Comparison of ENCODE assay signal across 1 cellular context in genomic region chr17:8186787-8187516, GRCh38.
TF ChIP-seq lines count a peak whose summit lies in the region.

No MANE protein-coding gene starts in this region.

TF ChIP-seq in K562, 482 proteins besides CTCF, POLR2A, EP300 and RAD21 (continued from another document and continues in another):
- TF ChIP-seq KDM1A (IDR thresholded peaks at IDR 0.05): no peak
- TF ChIP-seq, protein P1, sequence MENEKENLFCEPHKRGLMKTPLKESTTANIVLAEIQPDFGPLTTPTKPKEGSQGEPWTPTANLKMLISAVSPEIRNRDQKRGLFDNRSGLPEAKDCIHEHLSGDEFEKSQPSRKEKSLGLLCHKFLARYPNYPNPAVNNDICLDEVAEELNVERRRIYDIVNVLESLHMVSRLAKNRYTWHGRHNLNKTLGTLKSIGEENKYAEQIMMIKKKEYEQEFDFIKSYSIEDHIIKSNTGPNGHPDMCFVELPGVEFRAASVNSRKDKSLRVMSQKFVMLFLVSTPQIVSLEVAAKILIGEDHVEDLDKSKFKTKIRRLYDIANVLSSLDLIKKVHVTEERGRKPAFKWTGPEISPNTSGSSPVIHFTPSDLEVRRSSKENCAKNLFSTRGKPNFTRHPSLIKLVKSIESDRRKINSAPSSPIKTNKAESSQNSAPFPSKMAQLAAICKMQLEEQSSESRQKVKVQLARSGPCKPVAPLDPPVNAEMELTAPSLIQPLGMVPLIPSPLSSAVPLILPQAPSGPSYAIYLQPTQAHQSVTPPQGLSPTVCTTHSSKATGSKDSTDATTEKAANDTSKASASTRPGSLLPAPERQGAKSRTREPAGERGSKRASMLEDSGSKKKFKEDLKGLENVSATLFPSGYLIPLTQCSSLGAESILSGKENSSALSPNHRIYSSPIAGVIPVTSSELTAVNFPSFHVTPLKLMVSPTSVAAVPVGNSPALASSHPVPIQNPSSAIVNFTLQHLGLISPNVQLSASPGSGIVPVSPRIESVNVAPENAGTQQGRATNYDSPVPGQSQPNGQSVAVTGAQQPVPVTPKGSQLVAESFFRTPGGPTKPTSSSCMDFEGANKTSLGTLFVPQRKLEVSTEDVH (IDR thresholded peaks at IDR 0.05; ENCODE audit: low read depth, partially characterized antibody): no peak
- no peak for TF ChIP-seq CBX2 (IDR thresholded peaks at IDR 0.05; ENCODE audit: insufficient read depth, low read length, poor library complexity, severe bottlenecking)
- no peak for TF ChIP-seq RBBP5 (IDR thresholded peaks at IDR 0.05; ENCODE audit: borderline replicate concordance, insufficient read depth, low read length, poor library complexity, severe bottlenecking)
- no peak for TF ChIP-seq NCOR1 (IDR thresholded peaks at IDR 0.05)
- TF ChIP-seq ZNF184 (CRISPR knock-in tag; IDR thresholded peaks at IDR 0.05): no peak
- no peak for TF ChIP-seq NCOA1 (IDR thresholded peaks at IDR 0.05; ENCODE audit: low read depth)
- no peak; the same call in 1 of the 2 replicates for TF ChIP-seq MYC (IDR thresholded peaks at IDR 0.05; ENCODE audit: low read depth, low read length)
- no peak for TF ChIP-seq MYC (CRISPR knock-in tag; IDR thresholded peaks at IDR 0.05; ENCODE audit: borderline replicate concordance, low read depth)
- 0 out of 2 replicates have a peak, but pooled peaks have one; percentile 35 for TF ChIP-seq MXI1 (IDR thresholded peaks at IDR 0.05; ENCODE audit: low read depth, low read length)
- TF ChIP-seq E4F1 (CRISPR knock-in tag; IDR thresholded peaks at IDR 0.05; ENCODE audit: borderline replicate concordance): no peak
- no peak for TF ChIP-seq NR2C2 (CRISPR knock-in tag; IDR thresholded peaks at IDR 0.05)
- no peak for TF ChIP-seq NR2C2 (tag; IDR thresholded peaks at IDR 0.05)
- no peak for TF ChIP-seq MTA1 (IDR thresholded peaks at IDR 0.05; ENCODE audit: borderline replicate concordance)
- peak; percentile 36 for TF ChIP-seq L3MBTL2 (IDR thresholded peaks at IDR 0.05)
- TF ChIP-seq RNF2 (IDR thresholded peaks at IDR 0.05): peak; percentile 9; the same call in 1 of the 2 replicates
- TF ChIP-seq ARID4B (CRISPR knock-in tag; IDR thresholded peaks at IDR 0.05): no peak; the same call in 1 of the 2 replicates
- TF ChIP-seq, protein P2, sequence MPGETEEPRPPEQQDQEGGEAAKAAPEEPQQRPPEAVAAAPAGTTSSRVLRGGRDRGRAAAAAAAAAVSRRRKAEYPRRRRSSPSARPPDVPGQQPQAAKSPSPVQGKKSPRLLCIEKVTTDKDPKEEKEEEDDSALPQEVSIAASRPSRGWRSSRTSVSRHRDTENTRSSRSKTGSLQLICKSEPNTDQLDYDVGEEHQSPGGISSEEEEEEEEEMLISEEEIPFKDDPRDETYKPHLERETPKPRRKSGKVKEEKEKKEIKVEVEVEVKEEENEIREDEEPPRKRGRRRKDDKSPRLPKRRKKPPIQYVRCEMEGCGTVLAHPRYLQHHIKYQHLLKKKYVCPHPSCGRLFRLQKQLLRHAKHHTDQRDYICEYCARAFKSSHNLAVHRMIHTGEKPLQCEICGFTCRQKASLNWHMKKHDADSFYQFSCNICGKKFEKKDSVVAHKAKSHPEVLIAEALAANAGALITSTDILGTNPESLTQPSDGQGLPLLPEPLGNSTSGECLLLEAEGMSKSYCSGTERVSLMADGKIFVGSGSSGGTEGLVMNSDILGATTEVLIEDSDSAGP (CRISPR knock-in tag; IDR thresholded peaks at IDR 0.05): no peak
- TF ChIP-seq MAX (CRISPR knock-in tag; IDR thresholded peaks at IDR 0.05): no peak; the same call in 1 of the 2 replicates
- TF ChIP-seq GABPB1 (CRISPR knock-in tag; IDR thresholded peaks at IDR 0.05): peak; percentile 78
- no peak for TF ChIP-seq JUNB (CRISPR knock-in tag; conservative IDR thresholded peaks at IDR 0.05)
- TF ChIP-seq DACH1 (IDR thresholded peaks at IDR 0.05; ENCODE audit: partially characterized antibody): no peak
- TF ChIP-seq HCFC1 (IDR thresholded peaks at IDR 0.05; ENCODE audit: low read depth, low read length): peak; percentile 27; the same call in 1 of the 2 replicates
- TF ChIP-seq PRMT5 (CRISPR knock-in tag; IDR thresholded peaks at IDR 0.05): no peak
- no peak for TF ChIP-seq ZNF778 (CRISPR knock-in tag; IDR thresholded peaks at IDR 0.05)
- TF ChIP-seq, protein P3, sequence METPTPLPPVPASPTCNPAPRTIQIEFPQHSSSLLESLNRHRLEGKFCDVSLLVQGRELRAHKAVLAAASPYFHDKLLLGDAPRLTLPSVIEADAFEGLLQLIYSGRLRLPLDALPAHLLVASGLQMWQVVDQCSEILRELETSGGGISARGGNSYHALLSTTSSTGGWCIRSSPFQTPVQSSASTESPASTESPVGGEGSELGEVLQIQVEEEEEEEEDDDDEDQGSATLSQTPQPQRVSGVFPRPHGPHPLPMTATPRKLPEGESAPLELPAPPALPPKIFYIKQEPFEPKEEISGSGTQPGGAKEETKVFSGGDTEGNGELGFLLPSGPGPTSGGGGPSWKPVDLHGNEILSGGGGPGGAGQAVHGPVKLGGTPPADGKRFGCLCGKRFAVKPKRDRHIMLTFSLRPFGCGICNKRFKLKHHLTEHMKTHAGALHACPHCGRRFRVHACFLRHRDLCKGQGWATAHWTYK (CRISPR knock-in tag; IDR thresholded peaks at IDR 0.05): no peak
- TF ChIP-seq TAL1 (IDR thresholded peaks at IDR 0.05): no peak
- no peak for TF ChIP-seq SRSF1 (IDR thresholded peaks at IDR 0.05; ENCODE audit: low read depth, low read length)
- TF ChIP-seq FOXJ2 (tag; IDR thresholded peaks at IDR 0.05): 0 out of 2 replicates have a peak, but pooled peaks have one; percentile 60
- TF ChIP-seq PHB (CRISPR knock-in tag; IDR thresholded peaks at IDR 0.05): no peak
- TF ChIP-seq HIVEP1 (CRISPR knock-in tag; IDR thresholded peaks at IDR 0.05): no peak
- TF ChIP-seq XRCC5 (IDR thresholded peaks at IDR 0.05; ENCODE audit: low read depth, low read length): no peak
- TF ChIP-seq GTF3C2 (IDR thresholded peaks at IDR 0.05; ENCODE audit: borderline replicate concordance, extremely low read depth, insufficient read length): peak; percentile 99
- no peak for TF ChIP-seq SMARCC2 (IDR thresholded peaks at IDR 0.05; ENCODE audit: low read depth)
- peak; percentile 34 for TF ChIP-seq ZSCAN29 (IDR thresholded peaks at IDR 0.05)
- no peak for TF ChIP-seq KLF10 (CRISPR knock-in tag; IDR thresholded peaks at IDR 0.05)
- TF ChIP-seq CREB1 (IDR thresholded peaks at IDR 0.05): no peak; the same call in 1 of the 2 replicates
- TF ChIP-seq CREB1 (CRISPR knock-in tag; IDR thresholded peaks at IDR 0.05): peak; percentile 49; the same call in 1 of the 2 replicates
- TF ChIP-seq HNRNPH1 (optimal IDR thresholded peaks at IDR 0.05; ENCODE audit: low read depth, low read length): no peak
- TF ChIP-seq MEF2D (tag; conservative IDR thresholded peaks at IDR 0.05; ENCODE audit: low read depth): no peak
- no peak for TF ChIP-seq ZSCAN32 (CRISPR knock-in tag; IDR thresholded peaks at IDR 0.05)
- TF ChIP-seq U2AF1 (optimal IDR thresholded peaks at IDR 0.05; ENCODE audit: low read depth, low read length): no peak
- TF ChIP-seq HNRNPL (IDR thresholded peaks at IDR 0.05; ENCODE audit: low read depth, low read length): no peak
- no peak for TF ChIP-seq NFE2L1 (tag; IDR thresholded peaks at IDR 0.05; ENCODE audit: borderline replicate concordance, low read depth)
- no peak for TF ChIP-seq ZNF518B (CRISPR knock-in tag; IDR thresholded peaks at IDR 0.05)
- 0 out of 2 replicates have a peak, but pooled peaks have one; percentile 8 for TF ChIP-seq C11orf30 (IDR thresholded peaks at IDR 0.05; ENCODE audit: low read depth)
- TF ChIP-seq ZNF274 (IDR thresholded peaks at IDR 0.05; ENCODE audit: borderline replicate concordance, low read depth, low read length): no peak
- no peak for TF ChIP-seq XRCC4 (IDR thresholded peaks at IDR 0.05; ENCODE audit: extremely low read depth, insufficient read depth, insufficient read length)
- peak; percentile 7; the same call in 1 of the 2 replicates for TF ChIP-seq ZNF431 (CRISPR knock-in tag; IDR thresholded peaks at IDR 0.05)
- TF ChIP-seq SMAD1 (IDR thresholded peaks at IDR 0.05; ENCODE audit: low read depth, low read length, partially characterized antibody): no peak
